ENCODE assay signal across 1 cellular context in the genomic region with DNA sequence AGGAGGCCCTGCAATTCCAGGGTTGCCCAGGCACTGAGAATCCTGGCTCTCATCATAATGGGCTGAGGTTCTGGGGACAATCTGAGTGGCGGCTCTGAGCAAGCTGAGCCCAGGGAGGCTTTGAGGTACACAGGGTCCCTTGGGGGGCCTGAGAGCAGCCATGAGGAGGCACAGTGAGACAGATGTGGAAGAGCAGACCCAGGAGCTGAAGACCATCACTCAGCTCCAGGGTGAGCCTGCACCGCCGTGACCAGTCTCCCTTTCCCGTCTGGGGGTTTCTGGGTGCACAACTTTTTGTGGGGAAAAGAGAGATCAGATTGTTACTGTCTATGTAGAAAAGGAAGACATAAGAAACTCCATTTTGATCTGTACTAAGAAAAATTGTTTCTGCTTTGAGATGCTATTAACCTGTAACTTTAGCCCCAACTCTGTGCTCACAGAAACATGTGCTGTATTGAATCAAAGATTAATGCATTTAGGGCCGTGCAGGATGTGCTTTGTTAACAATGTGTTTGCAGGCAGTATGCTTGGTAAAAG.
TF ChIP-seq lines count a peak whose summit lies in the region.

Gene CCDC183, plus strand, starts transcription at position 101 of the 537 bp plus-strand sequence. Its CDS starts 60 bp downstream, at position 161.

TF ChIP-seq in HepG2, 621 proteins besides CTCF, POLR2A, EP300 and RAD21 (continued from another document):
- no peak for TF ChIP-seq RERE (CRISPR knock-in tag; IDR thresholded peaks at IDR 0.05; ENCODE audit: low read depth)
- TF ChIP-seq ATM (IDR thresholded peaks at IDR 0.05; ENCODE audit: borderline replicate concordance) = no peak
- 0 out of 2 replicates have a peak, but pooled peaks have one; percentile 22 for TF ChIP-seq ZNF558 (CRISPR knock-in tag; IDR thresholded peaks at IDR 0.05; ENCODE audit: borderline replicate concordance)
- TF ChIP-seq, protein P1, sequence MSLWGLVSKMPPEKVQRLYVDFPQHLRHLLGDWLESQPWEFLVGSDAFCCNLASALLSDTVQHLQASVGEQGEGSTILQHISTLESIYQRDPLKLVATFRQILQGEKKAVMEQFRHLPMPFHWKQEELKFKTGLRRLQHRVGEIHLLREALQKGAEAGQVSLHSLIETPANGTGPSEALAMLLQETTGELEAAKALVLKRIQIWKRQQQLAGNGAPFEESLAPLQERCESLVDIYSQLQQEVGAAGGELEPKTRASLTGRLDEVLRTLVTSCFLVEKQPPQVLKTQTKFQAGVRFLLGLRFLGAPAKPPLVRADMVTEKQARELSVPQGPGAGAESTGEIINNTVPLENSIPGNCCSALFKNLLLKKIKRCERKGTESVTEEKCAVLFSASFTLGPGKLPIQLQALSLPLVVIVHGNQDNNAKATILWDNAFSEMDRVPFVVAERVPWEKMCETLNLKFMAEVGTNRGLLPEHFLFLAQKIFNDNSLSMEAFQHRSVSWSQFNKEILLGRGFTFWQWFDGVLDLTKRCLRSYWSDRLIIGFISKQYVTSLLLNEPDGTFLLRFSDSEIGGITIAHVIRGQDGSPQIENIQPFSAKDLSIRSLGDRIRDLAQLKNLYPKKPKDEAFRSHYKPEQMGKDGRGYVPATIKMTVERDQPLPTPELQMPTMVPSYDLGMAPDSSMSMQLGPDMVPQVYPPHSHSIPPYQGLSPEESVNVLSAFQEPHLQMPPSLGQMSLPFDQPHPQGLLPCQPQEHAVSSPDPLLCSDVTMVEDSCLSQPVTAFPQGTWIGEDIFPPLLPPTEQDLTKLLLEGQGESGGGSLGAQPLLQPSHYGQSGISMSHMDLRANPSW (CRISPR knock-in tag; IDR thresholded peaks at IDR 0.05; ENCODE audit: borderline replicate concordance) = no peak
- TF ChIP-seq MTA1 (CRISPR knock-in tag; IDR thresholded peaks at IDR 0.05; ENCODE audit: borderline replicate concordance) = no peak
- TF ChIP-seq, protein P2, sequence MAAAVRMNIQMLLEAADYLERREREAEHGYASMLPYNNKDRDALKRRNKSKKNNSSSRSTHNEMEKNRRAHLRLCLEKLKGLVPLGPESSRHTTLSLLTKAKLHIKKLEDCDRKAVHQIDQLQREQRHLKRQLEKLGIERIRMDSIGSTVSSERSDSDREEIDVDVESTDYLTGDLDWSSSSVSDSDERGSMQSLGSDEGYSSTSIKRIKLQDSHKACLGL (CRISPR knock-in tag; IDR thresholded peaks at IDR 0.05) = no peak; the same call in 1 of the 2 replicates
- no peak for TF ChIP-seq TBX3 (IDR thresholded peaks at IDR 0.05; ENCODE audit: borderline replicate concordance)
